Comparison of ENCODE assay signal across 16 cellular contexts in the genomic region with DNA sequence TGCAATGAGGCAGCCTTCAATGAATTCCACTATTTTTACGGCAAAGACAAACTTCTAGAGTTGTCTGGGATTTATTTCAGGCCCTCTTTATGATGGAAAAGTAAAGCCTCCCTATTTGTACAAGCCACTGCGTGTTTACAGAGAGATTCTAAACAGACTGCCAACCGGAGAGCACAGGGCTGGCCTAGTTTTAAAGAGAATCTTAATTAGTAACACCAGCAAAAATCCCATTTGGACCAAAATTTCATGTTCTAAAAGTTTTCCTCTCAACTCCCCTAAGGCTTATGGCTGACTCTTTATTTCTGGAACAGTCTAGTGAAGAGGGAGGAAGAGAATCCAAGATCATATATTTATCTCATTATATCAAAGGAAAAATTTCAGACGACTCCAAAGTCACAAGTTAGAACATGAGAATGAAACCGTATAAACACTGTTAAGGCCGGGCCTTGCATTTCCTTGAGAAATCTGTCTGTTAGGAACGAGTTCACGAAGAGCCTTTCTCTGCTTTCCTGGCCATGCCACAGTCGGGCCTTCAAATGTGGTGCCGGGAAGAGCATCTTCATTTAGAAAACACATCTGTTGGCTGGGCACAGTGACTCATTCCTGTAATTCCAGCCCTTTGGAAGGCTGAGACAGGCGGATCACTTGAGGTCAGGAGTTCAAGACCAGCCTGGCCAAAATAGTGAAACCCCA.
A peak's percentile ranks its signal among the peaks of the same experiment; 100 is the strongest.
DNase-seq lines count a peak whose midpoint lies in the region; ATAC-seq and TF ChIP-seq lines count a peak whose summit lies in the region.
"Had no signal": no experiment of that assay in that cellular context is flagged by ENCODE, and none has a peak within 500 bp of the region (broad histone marks: within the 10 kb centered on the region; RNA-seq: fewer than 3 reads in every experiment).

No MANE protein-coding gene starts in this region.

- no peaks in the 10 kb centered on the region for H3K9me3 ChIP-seq in hepatocyte (ENCODE audit: low read depth)
- peaks cover 0 to 4% (median 2%) of the 10 kb centered on the region in 3 donors for H3K9me3 ChIP-seq in skeletal muscle tissue (ENCODE audit: control insufficient read depth in 3 of 3, low read length in 3 of 3)
- H3K9me3 ChIP-seq in osteoblast (ENCODE audit: low read depth, low read length) = peaks cover under 1% of the 10 kb centered on the region

- TF ChIP-seq CTCF in GM23338 (conservative IDR thresholded peaks at IDR 0.05; ENCODE audit: low read depth in 2 of 2) (no peak), hepatocyte (IDR thresholded peaks at IDR 0.05; ENCODE audit: poor library complexity) (no peak), osteoblast (IDR thresholded peaks at IDR 0.05; ENCODE audit: extremely low read depth, low read depth, low read length) (no peak)

- H3K27ac ChIP-seq in GM23338 (ENCODE audit: low read depth) (no peak overlapping the region), caudate nucleus (ENCODE audit: low read depth, low read length) (peak overlapping the region; percentile 13), hepatocyte (peak overlapping the region; percentile 44), skeletal muscle tissue (ENCODE audit: low read depth, low read length) (peak overlapping the region; percentile 25), osteoblast (ENCODE audit: low read depth, low read length) (no peak overlapping the region)
- H3K27ac ChIP-seq: C4-2B, Peyer's patch had no signal

- H3K36me3 Mint-ChIP-seq in GM23338 (ENCODE audit: low read depth) = peaks cover 20% of the 10 kb centered on the region; the same call in 2 of the 3 replicates
- H3K36me3 Mint-ChIP-seq in activated T-cell treated with anti-CD3 and anti-CD28 coated beads, Interleukin-2, amount 50 U/mL, for 72 hours (ENCODE audit: insufficient read depth in 2 of 2) = peaks cover 3 to 5% of the 10 kb centered on the region in 2 donors

- H3K79me2 ChIP-seq in GM23338 (replicated peaks; ENCODE audit: insufficient read depth) = no peaks in the 10 kb centered on the region
- no peaks in the 10 kb centered on the region for H3K79me2 ChIP-seq in hepatocyte
- no peaks in the 10 kb centered on the region for H3K79me2 ChIP-seq in osteoblast (ENCODE audit: insufficient read depth, low read length)

- H3K4me1 ChIP-seq in GM23338 (ENCODE audit: insufficient read depth) (no peaks in the 10 kb centered on the region), hepatocyte (ENCODE audit: insufficient read depth) (peaks cover 6% of the 10 kb centered on the region), skeletal muscle tissue (ENCODE audit: control insufficient read depth in 3 of 3, insufficient read depth in 3 of 3, low read length in 3 of 3) (peaks cover 0 to 4% (median 0%) of the 10 kb centered on the region in 3 donors), osteoblast (ENCODE audit: insufficient read depth, low read length) (no peaks in the 10 kb centered on the region)
- H3K4me1 ChIP-seq: Peyer's patch had no signal

- H3K9me2 ChIP-seq in GM23338 (ENCODE audit: insufficient read depth) = peaks cover 12% of the 10 kb centered on the region; the same call in 1 of the 2 replicates
- no peaks in the 10 kb centered on the region for H3K9me2 ChIP-seq in hepatocyte (replicated peaks; ENCODE audit: insufficient read depth)

- no peak overlapping the region for H3K4me3 ChIP-seq in GM23338
- no peak overlapping the region for H3K4me3 ChIP-seq in hepatocyte
- H3K4me3 ChIP-seq in skeletal muscle tissue (ENCODE audit: low read length in 3 of 3) = no peak overlapping the region
- no peak overlapping the region for H3K4me3 ChIP-seq in osteoblast (ENCODE audit: insufficient read depth, low read length)
- H3K4me3 ChIP-seq: Peyer's patch had no signal

- H3K4me1 Mint-ChIP-seq in GM23338 = no peaks in the 10 kb centered on the region; the same call in 2 of the 3 replicates
- H3K4me1 Mint-ChIP-seq in activated T-cell treated with anti-CD3 and anti-CD28 coated beads, Interleukin-2, amount 50 U/mL, for 72 hours (ENCODE audit: low read depth) = no peaks in the 10 kb centered on the region

- H2AFZ ChIP-seq in GM23338 = peak overlapping the region; percentile 88
- no peak overlapping the region for H2AFZ ChIP-seq in hepatocyte
- no peak overlapping the region for H2AFZ ChIP-seq in osteoblast (ENCODE audit: low read length)

- DNase-seq in GM23338 (ENCODE audit: low spot score) (no peak), caudate nucleus (lab: John Stamatoyannopoulos, UW) (peak in 5 of 61 donors; percentile 5 to 55 (median 18)), hepatocyte (ENCODE audit: low spot score) (peak; percentile 30), occipital lobe (lab: John Stamatoyannopoulos, UW) (no peak), osteoblast (ENCODE audit: insufficient read length, low spot score, missing footprints) (no peak), NCI-H1436 treated with DMSO at 0.1 percent for 48 hours (lab: John Stamatoyannopoulos, UW) (no peak)
- DNase-seq in activated T-cell treated with anti-CD3 and anti-CD28 coated beads, Interleukin-2, amount 50 U/mL, for 72 hours = no peak
- DNase-seq: COR-L47, H7, Karpas-422, NCI-H1417, NCI-H2029, NCI-H510A treated with DMSO at 0.1 percent for 48 hours, Peyer's patch had no signal

- no peaks in the 10 kb centered on the region for H3F3A ChIP-seq in GM23338 (replicated peaks; ENCODE audit: low read depth)

- no peaks in the 10 kb centered on the region for H4K20me1 ChIP-seq in GM23338 (replicated peaks; ENCODE audit: insufficient read depth)
- H4K20me1 ChIP-seq in hepatocyte (ENCODE audit: insufficient read depth, poor library complexity, severe bottlenecking) = no peaks in the 10 kb centered on the region
- no peaks in the 10 kb centered on the region for H4K20me1 ChIP-seq in osteoblast (ENCODE audit: insufficient read depth, low read length)

- no peaks in the 10 kb centered on the region for H3K27me3 ChIP-seq in GM23338 (ENCODE audit: insufficient read depth)
- H3K27me3 ChIP-seq in hepatocyte = no peaks in the 10 kb centered on the region
- no peaks in the 10 kb centered on the region for H3K27me3 ChIP-seq in skeletal muscle tissue (ENCODE audit: control insufficient read depth in 3 of 3, insufficient read depth in 3 of 3, low read length in 3 of 3)
- H3K27me3 ChIP-seq in osteoblast (ENCODE audit: insufficient read depth, low read length) = no peaks in the 10 kb centered on the region
- H3K27me3 ChIP-seq: Peyer's patch had no signal

- H3K9me3 Mint-ChIP-seq in GM23338 = peaks cover 33% of the 10 kb centered on the region
- peaks cover 4 to 6% of the 10 kb centered on the region in 2 donors for H3K9me3 Mint-ChIP-seq in activated T-cell treated with anti-CD3 and anti-CD28 coated beads, Interleukin-2, amount 50 U/mL, for 72 hours

- no peak overlapping the region for H3K9ac ChIP-seq in skeletal muscle tissue (ENCODE audit: low read depth in 1 of 3, low read length in 3 of 3)

- H3K36me3 ChIP-seq in GM23338 (ENCODE audit: insufficient read depth) (no peaks in the 10 kb centered on the region), hepatocyte (replicated peaks; ENCODE audit: insufficient read depth, low read depth) (no peaks in the 10 kb centered on the region), skeletal muscle tissue (ENCODE audit: control insufficient read depth in 3 of 3, insufficient read depth in 3 of 3, low read length in 3 of 3) (no peaks in the 10 kb centered on the region), osteoblast (ENCODE audit: insufficient read depth, low read length) (no peaks in the 10 kb centered on the region)
- H3K36me3 ChIP-seq: Peyer's patch had no signal

- no peaks in the 10 kb centered on the region for H3K27me3 Mint-ChIP-seq in GM23338 (ENCODE audit: insufficient read depth, low read depth, poor library complexity)
- H3K27me3 Mint-ChIP-seq in activated T-cell treated with anti-CD3 and anti-CD28 coated beads, Interleukin-2, amount 50 U/mL, for 72 hours (ENCODE audit: low read depth) = no peaks in the 10 kb centered on the region

- no peak overlapping the region for H3K4me3 Mint-ChIP-seq in GM23338
- H3K4me3 Mint-ChIP-seq in activated T-cell treated with anti-CD3 and anti-CD28 coated beads, Interleukin-2, amount 50 U/mL, for 72 hours = no peak overlapping the region

- H3K27ac Mint-ChIP-seq in GM23338 = no peak overlapping the region
- no peak overlapping the region for H3K27ac Mint-ChIP-seq in activated T-cell treated with anti-CD3 and anti-CD28 coated beads, Interleukin-2, amount 50 U/mL, for 72 hours

- 59% methylated on average over 11 of the region's 11 CpGs for WGBS in hepatocyte (ENCODE audit: low lambda C conversion rate, missing lambda C conversion rate)

- no peak for ATAC-seq in GM23338
- ATAC-seq in activated T-cell treated with anti-CD3 and anti-CD28 coated beads, Interleukin-2, amount 50 U/mL, for 72 hours (replicated peaks in 1 of 2) = no peak

- H3K4me2 ChIP-seq in GM23338 (no peak overlapping the region), hepatocyte (no peak overlapping the region), osteoblast (ENCODE audit: insufficient read depth, low read length) (no peak overlapping the region)

TF ChIP-seq in GM23338, 12 proteins besides CTCF, POLR2A, EP300 and RAD21 (continues in another document):
- TF ChIP-seq, protein P1, sequence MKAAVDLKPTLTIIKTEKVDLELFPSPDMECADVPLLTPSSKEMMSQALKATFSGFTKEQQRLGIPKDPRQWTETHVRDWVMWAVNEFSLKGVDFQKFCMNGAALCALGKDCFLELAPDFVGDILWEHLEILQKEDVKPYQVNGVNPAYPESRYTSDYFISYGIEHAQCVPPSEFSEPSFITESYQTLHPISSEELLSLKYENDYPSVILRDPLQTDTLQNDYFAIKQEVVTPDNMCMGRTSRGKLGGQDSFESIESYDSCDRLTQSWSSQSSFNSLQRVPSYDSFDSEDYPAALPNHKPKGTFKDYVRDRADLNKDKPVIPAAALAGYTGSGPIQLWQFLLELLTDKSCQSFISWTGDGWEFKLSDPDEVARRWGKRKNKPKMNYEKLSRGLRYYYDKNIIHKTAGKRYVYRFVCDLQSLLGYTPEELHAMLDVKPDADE (IDR thresholded peaks at IDR 0.05) = no peak
- no peak for TF ChIP-seq EZH2 (IDR thresholded peaks at IDR 0.05; ENCODE audit: low read depth, unreplicated experiment)
- TF ChIP-seq CREB1 (CRISPR knock-in tag; IDR thresholded peaks at IDR 0.05; ENCODE audit: low read depth) = no peak
- no peak for TF ChIP-seq POLR2AphosphoS5 (IDR thresholded peaks at IDR 0.05; ENCODE audit: low read depth)
- no peak for TF ChIP-seq NANOG (IDR thresholded peaks at IDR 0.05; ENCODE audit: borderline replicate concordance)
- TF ChIP-seq ZNF331 (CRISPR knock-in tag; IDR thresholded peaks at IDR 0.05; ENCODE audit: low read depth) = no peak

Comparison
In these comparisons a context has a peak if more than half of its experiments do, and no peak if none do; other contexts are left out.
1. H3K27ac ChIP-seq: peak in caudate nucleus (single experiment), hepatocyte (single experiment) and skeletal muscle tissue (single experiment); none in GM23338 (single experiment) and osteoblast (single experiment).